ENCODE assay signal across 20 cellular contexts in genomic region chr2:106098664-106099063, GRCh38.
"Had no signal": no experiment of that assay in that cellular context is flagged by ENCODE, and none has a peak within 500 bp of the region (broad histone marks: within the 10 kb centered on the region; RNA-seq: fewer than 3 reads in every experiment).

No MANE protein-coding gene starts in this region.

- H3K9me3 Mint-ChIP-seq: activated CD4-positive, alpha-beta T cell treated with anti-CD3 and anti-CD28 coated beads, Interleukin-2, amount 10 ng/mL, durations not matched to agents 24 days and 14 days; endodermal cell; memory B cell; natural killer cell treated with Interleukin-12 subunit alpha and Interleukin-12 subunit beta and Interleukin-15 and Interleukin-18, amount 100 ng/mL, for 72 hours had no signal

- H3K4me3 ChIP-seq: heart left ventricle, stomach, thyroid gland, upper lobe of left lung, vagina had no signal

- H3K9me3 ChIP-seq: heart left ventricle, stomach, thyroid gland, upper lobe of left lung, vagina had no signal

- H3K27me3 Mint-ChIP-seq: activated CD4-positive, alpha-beta T cell treated with anti-CD3 and anti-CD28 coated beads, Interleukin-2, amount 10 ng/mL, durations not matched to agents 24 days and 14 days; activated CD8-positive, alpha-beta memory T cell treated with anti-CD3 and anti-CD28 coated beads, Interleukin-2, amount 10 ng/mL, durations not matched to agents 7 days and 5 days; memory B cell; natural killer cell treated with Interleukin-12 subunit alpha and Interleukin-12 subunit beta and Interleukin-15 and Interleukin-18, amount 100 ng/mL, for 72 hours; stimulated activated naive B cell treated with anti-CD40 and anti-IgM and Interleukin-4, amounts not matched to agents 10 μg/mL and 1 μg/mL and 100 μg/mL, for 72 hours had no signal

- H3K27ac ChIP-seq: heart left ventricle, stomach, thyroid gland, upper lobe of left lung, vagina had no signal

- ATAC-seq: activated CD8-positive, alpha-beta memory T cell treated with anti-CD3 and anti-CD28 coated beads, Interleukin-2, amount 10 ng/mL, durations not matched to agents 7 days and 5 days; activated CD8-positive, alpha-beta T cell treated with anti-CD3 and anti-CD28 coated beads, Interleukin-2, amount 10 ng/mL, durations not matched to agents 7 days and 5 days; esophagus mucosa; natural killer cell treated with Interleukin-12 subunit alpha and Interleukin-12 subunit beta and Interleukin-15 and Interleukin-18, amount 100 ng/mL, for 72 hours had no signal

- H3K27ac Mint-ChIP-seq: activated CD4-positive, alpha-beta T cell treated with anti-CD3 and anti-CD28 coated beads, Interleukin-2, amount 10 ng/mL, durations not matched to agents 24 days and 14 days; endodermal cell; memory B cell; natural killer cell treated with Interleukin-12 subunit alpha and Interleukin-12 subunit beta and Interleukin-15 and Interleukin-18, amount 100 ng/mL, for 72 hours; stimulated activated naive B cell treated with anti-CD40 and anti-IgM and Interleukin-4, amounts not matched to agents 10 μg/mL and 1 μg/mL and 100 μg/mL, for 72 hours had no signal

- H3K27me3 ChIP-seq: heart left ventricle, stomach, thyroid gland, upper lobe of left lung, vagina had no signal

- DNase-seq: activated CD4-positive, CD25-positive, alpha-beta regulatory T cell treated with anti-CD3 and anti-CD28 coated beads, Interleukin-2, amount 50 U/mL, for 72 hours; activated CD8-positive, alpha-beta memory T cell treated with anti-CD3 and anti-CD28 coated beads, Interleukin-2, amount 10 ng/mL, durations not matched to agents 7 days and 5 days; activated CD8-positive, alpha-beta T cell treated with anti-CD3 and anti-CD28 coated beads, Interleukin-2, amount 10 ng/mL, durations not matched to agents 7 days and 5 days; activated gamma-delta T cell; amygdala; caudate nucleus; heart left ventricle; hypothalamus; posterior cingulate gyrus; right cardiac atrium; stimulated activated naive B cell treated with anti-CD40 and anti-IgM and Interleukin-4, amounts not matched to agents 10 μg/mL and 1 μg/mL and 100 μg/mL, for 72 hours; stomach; thyroid gland; upper lobe of left lung had no signal

- H3K4me3 Mint-ChIP-seq: activated CD4-positive, alpha-beta T cell treated with anti-CD3 and anti-CD28 coated beads, Interleukin-2, amount 10 ng/mL, durations not matched to agents 24 days and 14 days; activated CD8-positive, alpha-beta memory T cell treated with anti-CD3 and anti-CD28 coated beads, Interleukin-2, amount 10 ng/mL, durations not matched to agents 7 days and 5 days; activated CD8-positive, alpha-beta T cell treated with anti-CD3 and anti-CD28 coated beads, Interleukin-2, amount 10 ng/mL, durations not matched to agents 7 days and 5 days; endodermal cell; memory B cell; natural killer cell treated with Interleukin-12 subunit alpha and Interleukin-12 subunit beta and Interleukin-15 and Interleukin-18, amount 100 ng/mL, for 72 hours; stimulated activated naive B cell treated with anti-CD40 and anti-IgM and Interleukin-4, amounts not matched to agents 10 μg/mL and 1 μg/mL and 100 μg/mL, for 72 hours had no signal

- H3K4me1 ChIP-seq: thyroid gland, vagina had no signal
